In the genomic region with DNA sequence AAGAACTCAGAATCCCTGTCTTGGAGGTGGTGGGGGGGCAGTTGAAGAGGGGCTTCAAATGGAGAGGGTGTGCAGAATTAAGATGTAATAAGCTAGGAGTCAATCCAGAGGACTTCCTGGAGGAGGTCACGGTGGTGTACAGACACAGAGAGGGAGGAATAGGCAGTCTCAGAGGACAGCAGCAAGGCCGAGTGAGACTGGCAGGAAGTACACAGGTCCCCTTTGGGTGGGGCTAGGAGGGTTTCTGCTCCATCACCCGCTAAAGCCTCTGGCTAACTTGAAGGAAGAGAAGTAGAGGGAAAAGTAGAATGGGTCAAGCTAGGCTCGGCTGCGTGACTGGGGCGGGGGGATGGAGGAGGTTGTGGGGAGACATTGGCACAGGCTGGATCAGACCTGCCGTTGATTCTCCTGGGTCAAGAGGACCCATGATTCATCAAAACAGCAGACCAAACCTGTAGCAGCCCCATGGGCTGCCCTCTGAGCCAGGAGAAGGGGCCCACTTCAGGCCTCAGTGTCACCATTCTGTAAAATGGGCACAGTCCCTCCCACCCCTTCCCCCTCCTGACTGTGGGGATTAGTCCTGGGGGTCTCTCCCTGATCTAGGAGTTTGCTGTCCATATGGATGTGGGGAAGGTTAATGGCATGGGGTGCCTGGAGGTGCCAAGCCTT, we compare ENCODE assay signal across 10 cellular contexts. TPM values are rescaled to one million over a fixed set of nuclear protein-coding genes. Genes with fewer than 3 reads are reported as not detected.
DNase-seq lines count a peak whose midpoint lies in the region; ATAC-seq and TF ChIP-seq lines count a peak whose summit lies in the region.
"Had no signal": no experiment of that assay in that cellular context is flagged by ENCODE, and none has a peak within 500 bp of the region (broad histone marks: within the 10 kb centered on the region; RNA-seq: fewer than 3 reads in every experiment).

No MANE protein-coding gene starts in this region.

- H3K4me1 Mint-ChIP-seq in activated naive CD8-positive, alpha-beta T cell treated with anti-CD3 and anti-CD28 coated beads, Interleukin-2, amount 10 ng/mL, durations not matched to agents 7 days and 5 days = peaks cover 18% of the 10 kb centered on the region
- peaks cover 19% of the 10 kb centered on the region for H3K4me1 Mint-ChIP-seq in activated naive CD8-positive, alpha-beta T cell treated with anti-CD3 and anti-CD28 coated beads for 36 hours
- H3K4me1 Mint-ChIP-seq in activated CD8-positive, alpha-beta T cell treated with anti-CD3 and anti-CD28 coated beads, Interleukin-2, amount 10 ng/mL, durations not matched to agents 7 days and 5 days (ENCODE audit: low read depth) = peaks cover 43% of the 10 kb centered on the region
- H3K4me1 Mint-ChIP-seq in mesothelial cell of epicardium (peaks cover 34% of the 10 kb centered on the region), type B pancreatic cell (ENCODE audit: unreplicated experiment) (peaks cover 26% of the 10 kb centered on the region)

- peaks cover 9% of the 10 kb centered on the region for H3K27me3 Mint-ChIP-seq in activated naive CD8-positive, alpha-beta T cell treated with anti-CD3 and anti-CD28 coated beads, Interleukin-2, amount 10 ng/mL, durations not matched to agents 7 days and 5 days
- H3K27me3 Mint-ChIP-seq in activated naive CD8-positive, alpha-beta T cell treated with anti-CD3 and anti-CD28 coated beads for 36 hours = peaks cover 7% of the 10 kb centered on the region
- peaks cover 6% of the 10 kb centered on the region for H3K27me3 Mint-ChIP-seq in activated CD8-positive, alpha-beta T cell treated with anti-CD3 and anti-CD28 coated beads, Interleukin-2, amount 10 ng/mL, durations not matched to agents 7 days and 5 days (ENCODE audit: low read depth)
- H3K27me3 Mint-ChIP-seq in mesothelial cell of epicardium (ENCODE audit: low read depth) (peaks cover 1% of the 10 kb centered on the region), type B pancreatic cell (peaks cover 11% of the 10 kb centered on the region)

- no peaks in the 10 kb centered on the region for H3K9me3 Mint-ChIP-seq in activated naive CD8-positive, alpha-beta T cell treated with anti-CD3 and anti-CD28 coated beads, Interleukin-2, amount 10 ng/mL, durations not matched to agents 7 days and 5 days
- no peaks in the 10 kb centered on the region for H3K9me3 Mint-ChIP-seq in activated naive CD8-positive, alpha-beta T cell treated with anti-CD3 and anti-CD28 coated beads for 36 hours
- H3K9me3 Mint-ChIP-seq in activated CD8-positive, alpha-beta T cell treated with anti-CD3 and anti-CD28 coated beads, Interleukin-2, amount 10 ng/mL, durations not matched to agents 7 days and 5 days (ENCODE audit: insufficient read depth) = no peaks in the 10 kb centered on the region
- no peaks in the 10 kb centered on the region for H3K9me3 Mint-ChIP-seq in mesothelial cell of epicardium
- no peaks in the 10 kb centered on the region for H3K9me3 Mint-ChIP-seq in type B pancreatic cell

- no peak for DNase-seq in activated naive CD8-positive, alpha-beta T cell treated with anti-CD3 and anti-CD28 coated beads, Interleukin-2, amount 10 ng/mL, durations not matched to agents 7 days and 5 days
- DNase-seq in activated naive CD8-positive, alpha-beta T cell treated with anti-CD3 and anti-CD28 coated beads for 36 hours = no peak
- DNase-seq in activated CD8-positive, alpha-beta T cell treated with anti-CD3 and anti-CD28 coated beads, Interleukin-2, amount 10 ng/mL, durations not matched to agents 7 days and 5 days = no peak
- DNase-seq in mesothelial cell of epicardium (ENCODE audit: low spot score in 2 of 2, unreplicated experiment in 2 of 2) (no peak), type B pancreatic cell (ENCODE audit: extremely low spot score, unreplicated experiment) (no peak), SK-N-DZ (ENCODE audit: low spot score) (no peak), NCI-H1436 treated with DMSO at 0.1 percent for 48 hours (lab: John Stamatoyannopoulos, UW) (no peak), NCI-H774 (lab: John Stamatoyannopoulos, UW) (no peak)
- DNase-seq: activated CD4-positive, alpha-beta T cell treated with anti-CD3 and anti-CD28 coated beads for 48 hours; NCI-H2107 had no signal

- POLR2A ChIA-PET in activated naive CD8-positive, alpha-beta T cell treated with anti-CD3 and anti-CD28 coated beads, Interleukin-2, amount 10 ng/mL, durations not matched to agents 7 days and 5 days (lab: Charles Lee) = no interaction called here
- POLR2A ChIA-PET in activated CD8-positive, alpha-beta T cell treated with anti-CD3 and anti-CD28 coated beads, Interleukin-2, amount 10 ng/mL, durations not matched to agents 7 days and 5 days (lab: Charles Lee) = no interaction called here

- no peak for TF ChIP-seq CTCF in mesothelial cell of epicardium (IDR thresholded peaks at IDR 0.05; ENCODE audit: unreplicated experiment)
- TF ChIP-seq CTCF in type B pancreatic cell (conservative IDR thresholded peaks at IDR 0.05) = no peak

- CTCF ChIA-PET in activated CD8-positive, alpha-beta T cell treated with anti-CD3 and anti-CD28 coated beads, Interleukin-2, amount 10 ng/mL, durations not matched to agents 7 days and 5 days (lab: Charles Lee) = no interaction called here

- ATAC-seq in activated naive CD8-positive, alpha-beta T cell treated with anti-CD3 and anti-CD28 coated beads, Interleukin-2, amount 10 ng/mL, durations not matched to agents 7 days and 5 days (ENCODE audit: low read depth) = peak; percentile 25
- ATAC-seq in activated CD8-positive, alpha-beta T cell treated with anti-CD3 and anti-CD28 coated beads, Interleukin-2, amount 10 ng/mL, durations not matched to agents 7 days and 5 days = no peak

- no peaks in the 10 kb centered on the region for H3K36me3 Mint-ChIP-seq in activated naive CD8-positive, alpha-beta T cell treated with anti-CD3 and anti-CD28 coated beads, Interleukin-2, amount 10 ng/mL, durations not matched to agents 7 days and 5 days
- no peaks in the 10 kb centered on the region for H3K36me3 Mint-ChIP-seq in activated naive CD8-positive, alpha-beta T cell treated with anti-CD3 and anti-CD28 coated beads for 36 hours
- no peaks in the 10 kb centered on the region for H3K36me3 Mint-ChIP-seq in activated CD8-positive, alpha-beta T cell treated with anti-CD3 and anti-CD28 coated beads, Interleukin-2, amount 10 ng/mL, durations not matched to agents 7 days and 5 days (ENCODE audit: low read depth)
- H3K36me3 Mint-ChIP-seq in mesothelial cell of epicardium (no peaks in the 10 kb centered on the region), type B pancreatic cell (no peaks in the 10 kb centered on the region)

- H3K4me3 Mint-ChIP-seq in activated naive CD8-positive, alpha-beta T cell treated with anti-CD3 and anti-CD28 coated beads, Interleukin-2, amount 10 ng/mL, durations not matched to agents 7 days and 5 days = no peak overlapping the region
- no peak overlapping the region for H3K4me3 Mint-ChIP-seq in activated naive CD8-positive, alpha-beta T cell treated with anti-CD3 and anti-CD28 coated beads for 36 hours
- no peak overlapping the region for H3K4me3 Mint-ChIP-seq in activated CD8-positive, alpha-beta T cell treated with anti-CD3 and anti-CD28 coated beads, Interleukin-2, amount 10 ng/mL, durations not matched to agents 7 days and 5 days
- no peak overlapping the region for H3K4me3 Mint-ChIP-seq in mesothelial cell of epicardium
- no peak overlapping the region for H3K4me3 Mint-ChIP-seq in type B pancreatic cell

- peak overlapping the region; percentile 47 for H3K27ac Mint-ChIP-seq in activated naive CD8-positive, alpha-beta T cell treated with anti-CD3 and anti-CD28 coated beads, Interleukin-2, amount 10 ng/mL, durations not matched to agents 7 days and 5 days
- no peak overlapping the region for H3K27ac Mint-ChIP-seq in activated naive CD8-positive, alpha-beta T cell treated with anti-CD3 and anti-CD28 coated beads for 36 hours
- peak overlapping the region; percentile 42 for H3K27ac Mint-ChIP-seq in activated CD8-positive, alpha-beta T cell treated with anti-CD3 and anti-CD28 coated beads, Interleukin-2, amount 10 ng/mL, durations not matched to agents 7 days and 5 days
- H3K27ac Mint-ChIP-seq in mesothelial cell of epicardium (peak overlapping the region; percentile 4), type B pancreatic cell (peak overlapping the region; percentile 59)

RNA-seq across cellular contexts. Expression of a gene that starts 16.9 kb away (rescaled TPM):
- not detected for total RNA-seq in activated naive CD8-positive, alpha-beta T cell treated with anti-CD3 and anti-CD28 coated beads, Interleukin-2, amount 10 ng/mL, durations not matched to agents 7 days and 5 days
- total RNA-seq in activated naive CD8-positive, alpha-beta T cell treated with anti-CD3 and anti-CD28 coated beads for 36 hours = not detected
- not detected for total RNA-seq in activated CD8-positive, alpha-beta T cell treated with anti-CD3 and anti-CD28 coated beads, Interleukin-2, amount 10 ng/mL, durations not matched to agents 7 days and 5 days
- total RNA-seq in mesothelial cell of epicardium (11.3 to 11.8 TPM (median 11.4 TPM) in 3 replicates), type B pancreatic cell (ENCODE audit: low replicate concordance) (0.19 and 7.3 TPM in 2 replicates)
- polyA plus RNA-seq in SK-N-DZ (2014; cell fraction: cytosol; rRNA removed) = 2.3 and 2.6 TPM in 2 replicates
- 1.7 and 2.3 TPM in 2 replicates for polyA plus RNA-seq in SK-N-DZ (2014; cell fraction: nucleus; rRNA removed)

RNA-seq across cellular contexts. Expression of a gene that starts 48.1 kb away (rescaled TPM):
- total RNA-seq in activated naive CD8-positive, alpha-beta T cell treated with anti-CD3 and anti-CD28 coated beads, Interleukin-2, amount 10 ng/mL, durations not matched to agents 7 days and 5 days = 1 to 10 TPM; 2.1 to 2.6 TPM
- total RNA-seq in activated naive CD8-positive, alpha-beta T cell treated with anti-CD3 and anti-CD28 coated beads for 36 hours = 1 to 10 TPM; 2.6 to 3.3 TPM
- total RNA-seq in activated CD8-positive, alpha-beta T cell treated with anti-CD3 and anti-CD28 coated beads, Interleukin-2, amount 10 ng/mL, durations not matched to agents 7 days and 5 days = under 1 TPM; 0.55 to 0.70 TPM
- total RNA-seq in mesothelial cell of epicardium = 22.1 to 23.3 TPM (median 22.8 TPM) in 3 replicates
- 24.9 and 34.3 TPM in 2 replicates for total RNA-seq in type B pancreatic cell (ENCODE audit: low replicate concordance)
- 3.5 and 4.2 TPM in 2 replicates for polyA plus RNA-seq in SK-N-DZ (2014; cell fraction: cytosol; rRNA removed)
- 7.1 and 10.5 TPM in 2 replicates for polyA plus RNA-seq in SK-N-DZ (2014; cell fraction: nucleus; rRNA removed)

RNA-seq across cellular contexts. Expression of a gene that starts 55.7 kb away (rescaled TPM):
- 10 to 100 TPM; 85.3 to 87.1 TPM for total RNA-seq in activated naive CD8-positive, alpha-beta T cell treated with anti-CD3 and anti-CD28 coated beads, Interleukin-2, amount 10 ng/mL, durations not matched to agents 7 days and 5 days
- total RNA-seq in activated naive CD8-positive, alpha-beta T cell treated with anti-CD3 and anti-CD28 coated beads for 36 hours = 100 to 1,000 TPM; 132 to 134 TPM
- total RNA-seq in activated CD8-positive, alpha-beta T cell treated with anti-CD3 and anti-CD28 coated beads, Interleukin-2, amount 10 ng/mL, durations not matched to agents 7 days and 5 days = 10 to 100 TPM; 97.9 to 99.1 TPM
- 38.6 to 43.6 TPM (median 39.0 TPM) in 3 replicates for total RNA-seq in mesothelial cell of epicardium
- 68.4 and 75.2 TPM in 2 replicates for total RNA-seq in type B pancreatic cell (ENCODE audit: low replicate concordance)
- 206 and 226 TPM in 2 replicates for polyA plus RNA-seq in SK-N-DZ (2014; cell fraction: cytosol; rRNA removed)
- 135 and 163 TPM in 2 replicates for polyA plus RNA-seq in SK-N-DZ (2014; cell fraction: nucleus; rRNA removed)
